10 cellular contexts compared by ENCODE assay signal in the genomic region with DNA sequence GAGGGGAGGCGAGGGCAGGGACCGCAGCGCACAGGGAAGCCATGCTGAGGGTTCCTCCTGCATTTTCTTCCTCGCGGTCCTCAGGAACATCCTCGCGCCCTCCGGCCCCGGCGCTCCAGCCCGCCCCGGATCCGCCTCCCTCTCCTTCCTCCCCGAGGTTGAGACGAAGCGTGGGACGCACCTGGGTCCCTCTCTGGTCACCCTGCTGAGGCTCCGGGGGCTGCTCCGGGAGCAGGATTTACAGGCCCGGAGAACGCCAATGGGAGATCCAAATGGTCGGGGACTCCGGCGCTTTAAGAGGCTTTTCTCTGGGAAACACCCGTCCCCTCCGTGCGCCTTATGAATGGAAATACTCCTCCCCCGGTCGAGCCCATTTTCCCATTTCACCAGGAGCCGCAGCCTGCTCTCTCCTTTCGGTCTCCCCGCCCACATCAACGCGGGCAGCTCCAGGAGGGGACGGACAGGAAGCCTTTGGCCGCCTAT. TPM values are rescaled to one million over a fixed set of nuclear protein-coding genes. Genes with fewer than 3 reads are reported as not detected.
DNase-seq lines count a peak whose midpoint lies in the region; ATAC-seq and TF ChIP-seq lines count a peak whose summit lies in the region.
"Had no signal": no experiment of that assay in that cellular context is flagged by ENCODE, and none has a peak within 500 bp of the region (broad histone marks: within the 10 kb centered on the region; RNA-seq: fewer than 3 reads in every experiment).

No MANE protein-coding gene starts in this region.

- no peak overlapping the region for H2BK120ac ChIP-seq in trophoblast cell (ENCODE audit: insufficient read depth, low read length, poor library complexity)

- no peak for TF ChIP-seq CTCF in fibroblast of pulmonary artery (IDR thresholded peaks at IDR 0.05; ENCODE audit: low read length, missing control alignments)
- no peak for TF ChIP-seq CTCF in Calu3 (IDR thresholded peaks at IDR 0.05; ENCODE audit: unreplicated experiment)

- H3K36me3 Mint-ChIP-seq in Calu3 (ENCODE audit: insufficient read depth, unreplicated experiment) = no peaks in the 10 kb centered on the region

- no peak overlapping the region for H3K4me3 Mint-ChIP-seq in Calu3 (ENCODE audit: low read depth, unreplicated experiment)
- H3K4me3 Mint-ChIP-seq: activated B cell treated with CpG ODN at 0.5 μM for 24 hours had no signal

- no CpG with 5 or more reads among the region's 36 CpGs for WGBS in trophoblast cell (ENCODE audit: extremely low coverage, insufficient coverage, insufficient read length)

- H3K79me1 ChIP-seq in trophoblast cell (ENCODE audit: low read length) = no peaks in the 10 kb centered on the region

- BruUV-seq in Calu3 (replicated peaks; lab: Mats Ljungman, UMichigan) = no TSS peak

- H3K4ac ChIP-seq in trophoblast cell (ENCODE audit: low read depth, low read length) = no peak overlapping the region

- no peak overlapping the region for H4K91ac ChIP-seq in trophoblast cell (ENCODE audit: low read depth, low read length)

- H3K4me3 ChIP-seq in H7 (ENCODE audit: insufficient read depth, low read depth, low read length) (peak overlapping the region; percentile 76), fibroblast of pulmonary artery (replicated peaks; ENCODE audit: low read depth, low read length) (peak overlapping the region; percentile 37), trophoblast cell (ENCODE audit: low read depth, low read length) (peak overlapping the region; percentile 66)

- intact Hi-C loops in Calu3 (cut with micrococcal nuclease; ENCODE audit: unreplicated experiment) = no loop called here

- peaks cover 5 to 11% of the 10 kb centered on the region in 2 experiments for H3K4me1 ChIP-seq in trophoblast cell (ENCODE audit: control insufficient read depth in 1 of 2, insufficient read depth in 2 of 2, low read length in 2 of 2)

- H3K27ac ChIP-seq in trophoblast cell (ENCODE audit: low read depth, low read length) = no peak overlapping the region

- DNase-seq in H7 (peak; percentile 78), NCI-H526 (lab: John Stamatoyannopoulos, UW) (peak; percentile 85 to 92), fibroblast of pulmonary artery (ENCODE audit: low read depth) (peak; percentile 30), trophoblast cell (peak in 1 of 2 donors; percentile 8), Calu3 (no peak), foreskin melanocyte (no peak)
- DNase-seq: activated B cell treated with CpG ODN at 0.5 μM for 24 hours; stimulated activated CD4-positive, alpha-beta T cell treated with anti-CD3 and anti-CD28 coated beads, Interleukin-4, amount 100 ng/mL, for 1 hour had no signal

- no peak for ATAC-seq in GM18498 (IDR thresholded peaks at IDR 0.05; ENCODE audit: unreplicated experiment)
- no peak for ATAC-seq in HG03354 (IDR thresholded peaks at IDR 0.05; ENCODE audit: poor library complexity, severe bottlenecking, unreplicated experiment)

- H3K27me3 Mint-ChIP-seq in Calu3 (ENCODE audit: unreplicated experiment) = peaks cover 38% of the 10 kb centered on the region

- H3K27me3 ChIP-seq in H7 (ENCODE audit: control insufficient read depth, insufficient read depth, low read length) (peaks cover 3% of the 10 kb centered on the region), trophoblast cell (ENCODE audit: insufficient read depth, low read length) (no peaks in the 10 kb centered on the region)

- peak overlapping the region; percentile 82 for H2AFZ ChIP-seq in trophoblast cell (ENCODE audit: insufficient read depth, low read length, poor library complexity)

- peak overlapping the region; percentile 92 for H3K4me2 ChIP-seq in trophoblast cell (ENCODE audit: low read length)

- no peak overlapping the region for H3K27ac Mint-ChIP-seq in Calu3 (ENCODE audit: unreplicated experiment)
- H3K27ac Mint-ChIP-seq: activated B cell treated with CpG ODN at 0.5 μM for 24 hours had no signal

- H3K4me1 Mint-ChIP-seq in Calu3 (ENCODE audit: low read depth, unreplicated experiment) = no peaks in the 10 kb centered on the region

- no peak overlapping the region for H3K14ac ChIP-seq in trophoblast cell (ENCODE audit: low read length)

- CTCF ChIA-PET in Calu3 (lab: Charles Lee) = no interaction called here

- H3K79me2 ChIP-seq in trophoblast cell (ENCODE audit: control insufficient read depth, insufficient read depth, low read length, poor library complexity) = no peaks in the 10 kb centered on the region

- no peak overlapping the region for H4K8ac ChIP-seq in trophoblast cell (ENCODE audit: low read depth, low read length)

- H3K9me3 ChIP-seq in trophoblast cell (ENCODE audit: insufficient read depth, low read depth, low read length) = no peaks in the 10 kb centered on the region

- H3K18ac ChIP-seq in trophoblast cell (ENCODE audit: low read length) = no peak overlapping the region

- H3K23ac ChIP-seq in trophoblast cell (ENCODE audit: low read length) = no peak overlapping the region

- H3K9me3 Mint-ChIP-seq in Calu3 (ENCODE audit: low read depth, unreplicated experiment) = no peaks in the 10 kb centered on the region

- no peak overlapping the region for H2AK5ac ChIP-seq in trophoblast cell (ENCODE audit: low read length)

- H4K12ac ChIP-seq in trophoblast cell (ENCODE audit: low read depth, low read length) = no peak overlapping the region

- H3K9ac ChIP-seq in trophoblast cell (ENCODE audit: low read length) = peak overlapping the region; percentile 50

- H2BK5ac ChIP-seq in trophoblast cell (ENCODE audit: low read depth, low read length, poor library complexity) = no peak overlapping the region

- no peaks in the 10 kb centered on the region for H3K36me3 ChIP-seq in H7 (replicated peaks; ENCODE audit: control insufficient read depth, insufficient read depth, low read length)
- H3K36me3 ChIP-seq in trophoblast cell (ENCODE audit: control insufficient read depth in 1 of 2, insufficient read depth in 2 of 2, low read length in 2 of 2) = no peaks in the 10 kb centered on the region

- H2BK12ac ChIP-seq in trophoblast cell (ENCODE audit: low read length) = no peak overlapping the region

RNA-seq across cellular contexts. Expression of a gene that starts 0.4 kb away (rescaled TPM):
- total RNA-seq in H7 (2014; rRNA removed; shearing (Covaris generic)) = 1.0 and 2.0 TPM in 2 replicates
- polyA plus RNA-seq in trophoblast cell (2013) = 0.28 and 0.33 TPM in 2 replicates
- total RNA-seq in Calu3 (2022) = 0.07 TPM in 1 of 2 replicates, not detected in the other

Comparison
In these comparisons a context has a peak if more than half of its experiments do, and no peak if none do; other contexts are left out.
1. DNase-seq: peak in H7 (single experiment), NCI-H526 (2 of 2) and fibroblast of pulmonary artery (single experiment); none in Calu3 (single experiment) and foreskin melanocyte (single experiment).
2. Peak in every context shown above with its lines, with median percentiles within 50 percentile points of each other: H3K4me3 ChIP-seq.